In the genomic region with DNA sequence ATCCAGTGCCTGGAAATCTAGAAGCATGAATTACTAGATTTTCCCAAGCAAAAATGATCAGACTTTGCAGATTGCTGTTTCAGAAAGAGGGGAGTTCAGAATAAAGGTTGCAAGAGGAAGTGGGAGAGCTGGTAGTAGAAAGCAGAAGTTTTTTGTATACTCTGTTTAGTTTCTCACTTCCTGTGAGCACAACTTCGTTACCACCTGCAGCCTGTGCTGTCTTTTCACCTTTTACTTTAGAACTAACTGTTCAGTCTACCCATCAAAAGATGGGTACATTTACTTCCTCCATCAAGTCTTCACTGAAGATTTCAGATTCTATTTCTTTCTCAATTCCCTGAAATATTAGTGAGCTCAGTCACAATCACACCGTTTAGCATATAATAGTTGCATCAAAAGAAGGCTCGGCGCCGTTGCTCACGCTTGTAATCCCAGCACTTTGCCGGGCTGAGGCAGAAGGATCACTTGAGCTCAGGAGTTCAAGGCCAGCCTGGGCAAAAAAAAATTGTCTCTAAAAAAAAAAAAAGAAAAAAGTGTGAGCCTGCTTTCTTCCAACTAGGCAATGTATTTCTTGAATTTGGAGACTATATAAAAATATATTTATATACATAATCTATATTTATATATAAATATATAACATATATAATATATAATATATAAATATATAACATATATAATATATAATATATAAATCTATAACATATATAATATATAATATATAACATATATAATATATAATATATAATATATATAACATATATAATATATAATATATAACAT, we compare ENCODE assay signal across 8 cellular contexts.
DNase-seq lines count a peak whose midpoint lies in the region; ATAC-seq and TF ChIP-seq lines count a peak whose summit lies in the region.

No MANE protein-coding gene starts in this region.

- no peaks in the 10 kb centered on the region for H3K9me3 Mint-ChIP-seq in central memory CD8-positive, alpha-beta T cell

- H3K27ac Mint-ChIP-seq in central memory CD8-positive, alpha-beta T cell (ENCODE audit: low read depth), result peak overlapping the region; percentile 27

- peaks cover 26% of the 10 kb centered on the region for H3K4me1 Mint-ChIP-seq in central memory CD8-positive, alpha-beta T cell

- in situ Hi-C loops in GM13977 (cut with MboI; ENCODE audit: low pct_unique_long_range_greater_than_20kb, low sequenced_read_pairs, unreplicated experiment), result no loop called here

- peaks cover 12% of the 10 kb centered on the region for H3K36me3 Mint-ChIP-seq in central memory CD8-positive, alpha-beta T cell (ENCODE audit: insufficient read depth)

- no peaks in the 10 kb centered on the region for H4K20me1 ChIP-seq in KMS-11 (ENCODE audit: insufficient read depth)

- TF ChIP-seq CTCF in GM13977 (IDR thresholded peaks at IDR 0.05; ENCODE audit: extremely low read depth, insufficient read depth, missing control alignments) (no peak), KMS-11 (conservative IDR thresholded peaks at IDR 0.05; ENCODE audit: low read depth, low read length) (no peak)

- H3K27ac ChIP-seq in KMS-11, result no peak overlapping the region

- peak overlapping the region; percentile 25 for H3K4me3 Mint-ChIP-seq in central memory CD8-positive, alpha-beta T cell

- H3K27me3 Mint-ChIP-seq in central memory CD8-positive, alpha-beta T cell, result no peaks in the 10 kb centered on the region

- DNase-seq in GM13977 (ENCODE audit: low spot score) (peak; percentile 65), HPDE6-E6E7 (ENCODE audit: extremely low spot score) (no peak), NCI-H748 treated with DMSO at 0.1 percent for 48 hours (lab: John Stamatoyannopoulos, UW) (no peak), HUDEP-2 (lab: John Stamatoyannopoulos, UW; ENCODE audit: unreplicated experiment in 76 of 76) (no peak), activated gamma-delta T cell (lab: John Stamatoyannopoulos, UW) (no peak)
- DNase-seq in central memory CD8-positive, alpha-beta T cell (ENCODE audit: low spot score in 2 of 2), result no peak

- ATAC-seq in GM21529 (IDR thresholded peaks at IDR 0.05; ENCODE audit: unreplicated experiment), result peak; percentile 52
- ATAC-seq in central memory CD8-positive, alpha-beta T cell (replicated peaks; ENCODE audit: extremely low read depth, poor library complexity, severe bottlenecking), result no peak

- no peak overlapping the region for H3K4me3 ChIP-seq in KMS-11 (IDR thresholded peaks at IDR 0.05; ENCODE audit: insufficient read depth, low read depth, low read length)

- no peaks in the 10 kb centered on the region for H3K36me3 ChIP-seq in KMS-11 (ENCODE audit: insufficient read depth)

- peaks cover 15% of the 10 kb centered on the region; the same call in 1 of the 2 replicates for H3K79me2 ChIP-seq in KMS-11 (ENCODE audit: insufficient read depth, low read depth)

- H3K27me3 ChIP-seq in KMS-11 (ENCODE audit: insufficient read depth, low read depth), result no peaks in the 10 kb centered on the region

- peaks cover 29% of the 10 kb centered on the region for H3K4me1 ChIP-seq in KMS-11 (ENCODE audit: low read depth, poor library complexity, severe bottlenecking)

- peak overlapping the region; percentile 61 for H3K4me2 ChIP-seq in KMS-11

- H2AFZ ChIP-seq in KMS-11 (ENCODE audit: low read depth), result peak overlapping the region; percentile 34; the same call in 1 of the 2 replicates

- no peak overlapping the region for H3K9ac ChIP-seq in KMS-11
